Comparison of ENCODE assay signal across 10 cellular contexts in genomic region chr5:159772698-159773061, GRCh38.
DNase-seq lines count a peak whose midpoint lies in the region; ATAC-seq lines count a peak whose summit lies in the region.
"Had no signal": no experiment of that assay in that cellular context is flagged by ENCODE, and none has a peak within 500 bp of the region (broad histone marks: within the 10 kb centered on the region; RNA-seq: fewer than 3 reads in every experiment).

No MANE protein-coding gene starts in this region.

- DNase-seq in activated CD8-positive, alpha-beta memory T cell treated with anti-CD3 and anti-CD28 coated beads, Interleukin-2, amount 10 ng/mL, durations not matched to agents 7 days and 5 days = no peak
- DNase-seq in activated CD8-positive, alpha-beta memory T cell treated with anti-CD3 and anti-CD28 coated beads, Interleukin-2, amount 50 U/mL, for 4 hours = no peak
- DNase-seq in activated CD8-positive, alpha-beta T cell treated with anti-CD3 and anti-CD28 coated beads, Interleukin-2, amount 10 ng/mL, durations not matched to agents 7 days and 5 days = no peak
- DNase-seq in AG20443 (ENCODE audit: low spot score) = no peak
- DNase-seq: NCI-H187 treated with DMSO at 0.1 percent for 48 hours had no signal

- H3K27me3 ChIP-seq in subcutaneous abdominal adipose tissue (ENCODE audit: control insufficient read depth in 5 of 5, insufficient read depth in 4 of 5, low read length in 5 of 5) = peaks cover 0 to 3% (median 0%) of the 10 kb centered on the region in 5 donors

- peak overlapping the region; percentile 16 for H3K27ac Mint-ChIP-seq in activated CD8-positive, alpha-beta memory T cell treated with anti-CD3 and anti-CD28 coated beads, Interleukin-2, amount 10 ng/mL, durations not matched to agents 7 days and 5 days
- H3K27ac Mint-ChIP-seq in activated CD8-positive, alpha-beta T cell treated with anti-CD3 and anti-CD28 coated beads, Interleukin-2, amount 10 ng/mL, durations not matched to agents 7 days and 5 days = peak overlapping the region; percentile 5

- H3K27me3 Mint-ChIP-seq in activated CD8-positive, alpha-beta memory T cell treated with anti-CD3 and anti-CD28 coated beads, Interleukin-2, amount 10 ng/mL, durations not matched to agents 7 days and 5 days = peaks cover 38% of the 10 kb centered on the region
- peaks cover 31% of the 10 kb centered on the region for H3K27me3 Mint-ChIP-seq in activated CD8-positive, alpha-beta T cell treated with anti-CD3 and anti-CD28 coated beads, Interleukin-2, amount 10 ng/mL, durations not matched to agents 7 days and 5 days (ENCODE audit: low read depth)

- no peaks in the 10 kb centered on the region for H3K36me3 Mint-ChIP-seq in activated CD8-positive, alpha-beta memory T cell treated with anti-CD3 and anti-CD28 coated beads, Interleukin-2, amount 10 ng/mL, durations not matched to agents 7 days and 5 days
- H3K36me3 Mint-ChIP-seq in activated CD8-positive, alpha-beta T cell treated with anti-CD3 and anti-CD28 coated beads, Interleukin-2, amount 10 ng/mL, durations not matched to agents 7 days and 5 days (ENCODE audit: low read depth) = no peaks in the 10 kb centered on the region

- peak overlapping the region; percentile 47 for H3K4me3 ChIP-seq in iPS-18c (ENCODE audit: insufficient read depth, low read depth, low read length)
- peak overlapping the region in 4 of 5 donors; percentile 19 to 64 (median 50) for H3K4me3 ChIP-seq in subcutaneous abdominal adipose tissue (ENCODE audit: low read depth in 1 of 5, low read length in 5 of 5)

- H3K9me3 ChIP-seq in iPS-18c (ENCODE audit: control insufficient read depth, insufficient read depth, low read length) (no peaks in the 10 kb centered on the region), subcutaneous abdominal adipose tissue (ENCODE audit: control insufficient read depth in 5 of 5, low read length in 5 of 5) (no peaks in the 10 kb centered on the region)
- H3K9me3 ChIP-seq: left lung had no signal

- H3K27ac ChIP-seq in subcutaneous abdominal adipose tissue (ENCODE audit: low read depth, low read length) = no peak overlapping the region
- H3K27ac ChIP-seq: left lung had no signal

- POLR2A ChIA-PET in activated CD8-positive, alpha-beta T cell treated with anti-CD3 and anti-CD28 coated beads, Interleukin-2, amount 10 ng/mL, durations not matched to agents 7 days and 5 days (lab: Charles Lee) = no interaction called here

- no peak for ATAC-seq in activated CD8-positive, alpha-beta memory T cell treated with anti-CD3 and anti-CD28 coated beads, Interleukin-2, amount 10 ng/mL, durations not matched to agents 7 days and 5 days
- ATAC-seq in activated CD8-positive, alpha-beta T cell treated with anti-CD3 and anti-CD28 coated beads, Interleukin-2, amount 10 ng/mL, durations not matched to agents 7 days and 5 days = no peak
- ATAC-seq in GM21529 (IDR thresholded peaks at IDR 0.05; ENCODE audit: unreplicated experiment) (no peak), GM21367 (IDR thresholded peaks at IDR 0.05; ENCODE audit: unreplicated experiment) (no peak)

- peaks cover 0 to 12% (median 9%) of the 10 kb centered on the region in 5 donors for H3K4me1 ChIP-seq in subcutaneous abdominal adipose tissue (ENCODE audit: control insufficient read depth in 5 of 5, insufficient read depth in 5 of 5, low read length in 5 of 5)

- peaks cover 14% of the 10 kb centered on the region for H3K4me1 Mint-ChIP-seq in activated CD8-positive, alpha-beta memory T cell treated with anti-CD3 and anti-CD28 coated beads, Interleukin-2, amount 10 ng/mL, durations not matched to agents 7 days and 5 days
- H3K4me1 Mint-ChIP-seq in activated CD8-positive, alpha-beta T cell treated with anti-CD3 and anti-CD28 coated beads, Interleukin-2, amount 10 ng/mL, durations not matched to agents 7 days and 5 days (ENCODE audit: low read depth) = peaks cover 22% of the 10 kb centered on the region

- no peaks in the 10 kb centered on the region for H3K36me3 ChIP-seq in subcutaneous abdominal adipose tissue (ENCODE audit: control insufficient read depth in 5 of 5, insufficient read depth in 5 of 5, low read length in 5 of 5)
- H3K36me3 ChIP-seq: left lung had no signal

- H3K9ac ChIP-seq in subcutaneous abdominal adipose tissue (ENCODE audit: low read length in 5 of 5) = no peak overlapping the region

- CTCF ChIA-PET in activated CD8-positive, alpha-beta memory T cell treated with anti-CD3 and anti-CD28 coated beads, Interleukin-2, amount 10 ng/mL, durations not matched to agents 7 days and 5 days (lab: Charles Lee) = no interaction called here
- CTCF ChIA-PET in activated CD8-positive, alpha-beta T cell treated with anti-CD3 and anti-CD28 coated beads, Interleukin-2, amount 10 ng/mL, durations not matched to agents 7 days and 5 days (lab: Charles Lee) = no interaction called here

- H3K4me3 Mint-ChIP-seq in activated CD8-positive, alpha-beta memory T cell treated with anti-CD3 and anti-CD28 coated beads, Interleukin-2, amount 10 ng/mL, durations not matched to agents 7 days and 5 days = peak overlapping the region; percentile 25
- peak overlapping the region; percentile 30 for H3K4me3 Mint-ChIP-seq in activated CD8-positive, alpha-beta T cell treated with anti-CD3 and anti-CD28 coated beads, Interleukin-2, amount 10 ng/mL, durations not matched to agents 7 days and 5 days

- H3K9me3 Mint-ChIP-seq in activated CD8-positive, alpha-beta memory T cell treated with anti-CD3 and anti-CD28 coated beads, Interleukin-2, amount 10 ng/mL, durations not matched to agents 7 days and 5 days (ENCODE audit: low read depth) = peaks cover 2% of the 10 kb centered on the region
- H3K9me3 Mint-ChIP-seq in activated CD8-positive, alpha-beta T cell treated with anti-CD3 and anti-CD28 coated beads, Interleukin-2, amount 10 ng/mL, durations not matched to agents 7 days and 5 days (ENCODE audit: insufficient read depth) = no peaks in the 10 kb centered on the region
